Comparison of ENCODE assay signal across 8 cellular contexts in genomic region chr9:98998441-98999151, GRCh38. TPM values are rescaled to one million over a fixed set of nuclear protein-coding genes. Genes with fewer than 3 reads are reported as not detected.
DNase-seq lines count a peak whose midpoint lies in the region; ATAC-seq and TF ChIP-seq lines count a peak whose summit lies in the region.

No MANE protein-coding gene starts in this region.

- peak; percentile 75 to 88 (median 83) for TF ChIP-seq CTCF in body of pancreas (IDR thresholded peaks at IDR 0.05)

- peak; percentile 16 for DNase-seq in NK-92 treated with Interleukin-12 subunit alpha and Interleukin-12 subunit beta, amount 100 ng/mL, for 24 hours (lab: John Stamatoyannopoulos, UW)
- no peak for DNase-seq in NK-92 (lab: John Stamatoyannopoulos, UW; ENCODE audit: unreplicated experiment)
- peak; percentile 56 for DNase-seq in HT1080 (ENCODE audit: low read depth)
- peak; percentile 15 to 39 (median 33) for DNase-seq in T-helper 2 cell
- peak; percentile 78 to 85 (median 81) for DNase-seq in body of pancreas

- no peak for TF ChIP-seq POLR2A in body of pancreas (IDR thresholded peaks at IDR 0.05)

- intact Hi-C loops in body of pancreas (cut with DNase I): loop anchor here (5.0 kb wide), 1 partner anchor 136 kb away; no protein-coding TSS in a partner anchor

- H3K4me3 ChIP-seq in body of pancreas: no peak overlapping the region
- peak overlapping the region; percentile 3 for H3K4me3 ChIP-seq in iPS-15b (ENCODE audit: low read depth, low read length)
- H3K4me3 ChIP-seq in skeletal muscle satellite cell (ENCODE audit: low read length): no peak overlapping the region

- peak overlapping the region in 2 of 4 donors; percentile 4 to 30 for H3K27ac ChIP-seq in body of pancreas

- H3K4me2 ChIP-seq in skeletal muscle satellite cell (ENCODE audit: low read length): peak overlapping the region; percentile 50

- H3K9me3 ChIP-seq in body of pancreas (no peaks in the 10 kb centered on the region), iPS-15b (ENCODE audit: control insufficient read depth, insufficient read depth, low read length) (no peaks in the 10 kb centered on the region), skeletal muscle satellite cell (replicated peaks; ENCODE audit: low read length) (no peaks in the 10 kb centered on the region)

- ATAC-seq in body of pancreas (peak; percentile 87), GM19452 (IDR thresholded peaks at IDR 0.05; ENCODE audit: unreplicated experiment) (no peak)

- 12 to 16% methylated on average over 19 of the region's 19 CpGs for WGBS in body of pancreas, 2 donors

- peaks cover 21% of the 10 kb centered on the region for H3K4me1 ChIP-seq in body of pancreas
- peaks cover 2% of the 10 kb centered on the region for H3K4me1 ChIP-seq in iPS-15b (ENCODE audit: control insufficient read depth, insufficient read depth, low read length)
- peaks cover 16% of the 10 kb centered on the region for H3K4me1 ChIP-seq in skeletal muscle satellite cell (ENCODE audit: control insufficient read depth, insufficient read depth, low read length)

- H3K27me3 ChIP-seq in body of pancreas (no peaks in the 10 kb centered on the region), iPS-15b (ENCODE audit: control insufficient read depth, insufficient read depth, low read length) (no peaks in the 10 kb centered on the region), skeletal muscle satellite cell (ENCODE audit: control insufficient read depth, insufficient read depth, low read length) (peaks cover 67% of the 10 kb centered on the region)

- H3K36me3 ChIP-seq in body of pancreas (replicated peaks in 1 of 2; ENCODE audit: insufficient read depth in 1 of 2, low read depth in 2 of 2): no peaks in the 10 kb centered on the region
- H3K36me3 ChIP-seq in iPS-15b (ENCODE audit: control insufficient read depth, insufficient read depth, low read length): no peaks in the 10 kb centered on the region
- no peaks in the 10 kb centered on the region for H3K36me3 ChIP-seq in skeletal muscle satellite cell (ENCODE audit: insufficient read depth, low read length)

- H3K9ac ChIP-seq in iPS-15b (ENCODE audit: low read depth, low read length): no peak overlapping the region
- peak overlapping the region; percentile 8 for H3K9ac ChIP-seq in skeletal muscle satellite cell (ENCODE audit: low read depth, low read length)

RNA-seq across cellular contexts. Expression of gene COL15A1, which starts 54.9 kb away (rescaled TPM):
- total RNA-seq in HT1080 (2014; rRNA removed; shearing (Covaris generic)): 0.13 and 0.14 TPM in 2 replicates
- polyA plus RNA-seq in HT1080 (2015; cell fraction: cytosol; rRNA removed): 0.01 and 0.15 TPM in 2 replicates
- 0.17 and 0.28 TPM in 2 replicates for polyA plus RNA-seq in HT1080 (2015; cell fraction: nucleus; rRNA removed)
- total RNA-seq in body of pancreas: 10 to 100 TPM in 1 of 2 donors, 1 to 10 TPM in 1; 6.7 to 55.4 TPM
- total RNA-seq in skeletal muscle satellite cell (2012; rRNA removed): 0.25 and 1.7 TPM in 2 replicates
